ENCODE assay signal across 22 cellular contexts in the genomic region with DNA sequence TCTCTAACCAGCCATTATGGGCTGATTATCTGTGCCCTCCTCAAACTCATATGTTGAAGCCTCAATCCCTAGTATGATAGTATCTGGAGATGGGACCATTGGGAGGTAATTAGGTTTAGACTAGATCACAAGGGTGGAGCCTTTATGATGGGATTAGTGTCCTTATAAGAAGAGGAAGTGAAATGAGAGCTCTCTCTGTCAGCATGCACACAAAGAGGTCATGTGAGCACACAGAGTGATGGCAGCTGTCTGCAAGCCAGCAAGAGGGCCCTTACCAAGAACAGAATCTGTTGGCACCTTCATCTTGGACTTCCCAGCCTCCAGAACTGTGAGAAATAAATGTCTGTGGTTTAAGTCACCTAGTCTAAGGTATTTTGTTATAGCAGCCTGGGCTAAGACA.
A peak's percentile ranks its signal among the peaks of the same experiment; 100 is the strongest.
DNase-seq lines count a peak whose midpoint lies in the region; ATAC-seq and TF ChIP-seq lines count a peak whose summit lies in the region.
"Had no signal": no experiment of that assay in that cellular context is flagged by ENCODE, and none has a peak within 500 bp of the region (broad histone marks: within the 10 kb centered on the region; RNA-seq: fewer than 3 reads in every experiment).

No MANE protein-coding gene starts in this region.

- H3K9ac ChIP-seq in SU-DHL-6 (ENCODE audit: low read length) (no peak overlapping the region), H9 (ENCODE audit: extremely low read depth, insufficient read length, low read length) (no peak overlapping the region)
- H3K9ac ChIP-seq: KMS-11 had no signal

- no peak overlapping the region for H2BK5ac ChIP-seq in H9 (ENCODE audit: insufficient read length, low read length)

- no peak for TF ChIP-seq POLR2A in prostate gland (IDR thresholded peaks at IDR 0.05)

- H3K56ac ChIP-seq in H9 (ENCODE audit: insufficient read length, low read depth, low read length), result no peak overlapping the region

- CTCF ChIA-PET in activated CD4-positive, alpha-beta memory T cell treated with anti-CD3 and anti-CD28 coated beads for 36 hours (lab: Charles Lee), result no interaction called here

- no peak overlapping the region for H3K14ac ChIP-seq in H9 (ENCODE audit: insufficient read depth, low read length)

- no peak overlapping the region for H3K27ac ChIP-seq in SU-DHL-6 (ENCODE audit: low read depth, low read length)
- no peak overlapping the region for H3K27ac ChIP-seq in prostate gland
- H3K27ac ChIP-seq in H9 (ENCODE audit: insufficient read length, low read depth, low read length), result no peak overlapping the region
- H3K27ac ChIP-seq: cardiac muscle cell, KMS-11, right atrium auricular region, thoracic aorta had no signal

- H4K20me1 ChIP-seq in SU-DHL-6 (ENCODE audit: low read depth, low read length) (no peaks in the 10 kb centered on the region), H9 (ENCODE audit: control insufficient read depth, insufficient read depth, insufficient read length) (no peaks in the 10 kb centered on the region)

- no peaks in the 10 kb centered on the region for H3K79me1 ChIP-seq in H9 (ENCODE audit: insufficient read depth, low read depth, low read length, poor library complexity, severe bottlenecking)

- no peaks in the 10 kb centered on the region for H3K27me3 Mint-ChIP-seq in H9 (ENCODE audit: low read depth)
- H3K27me3 Mint-ChIP-seq in activated CD4-positive, alpha-beta memory T cell treated with anti-CD3 and anti-CD28 coated beads for 36 hours, result no peaks in the 10 kb centered on the region
- H3K27me3 Mint-ChIP-seq: effector memory CD8-positive, alpha-beta T cell had no signal

- no peak overlapping the region for H2AFZ ChIP-seq in SU-DHL-6 (ENCODE audit: low read depth, low read length, severe bottlenecking)
- H2AFZ ChIP-seq in H9 (ENCODE audit: low read length), result no peak overlapping the region

- no peak overlapping the region for H2BK20ac ChIP-seq in H9 (ENCODE audit: low read depth, low read length, poor library complexity, severe bottlenecking)

- no peaks in the 10 kb centered on the region for H3K27me3 ChIP-seq in SU-DHL-6 (ENCODE audit: low read length)
- H3K27me3 ChIP-seq in prostate gland (replicated peaks; ENCODE audit: insufficient read depth), result no peaks in the 10 kb centered on the region
- H3K27me3 ChIP-seq in H9 (ENCODE audit: insufficient read depth, low read length), result no peaks in the 10 kb centered on the region
- H3K27me3 ChIP-seq: cardiac muscle cell, right atrium auricular region had no signal

- ATAC-seq in GM18502 (IDR thresholded peaks at IDR 0.05; ENCODE audit: poor library complexity, unreplicated experiment) (peak; percentile 72), HG02885 (IDR thresholded peaks at IDR 0.05; ENCODE audit: poor library complexity, unreplicated experiment) (peak; percentile 63)
- ATAC-seq: effector memory CD8-positive, alpha-beta T cell had no signal

- no peak overlapping the region for H3K4me3 Mint-ChIP-seq in H9
- no peak overlapping the region for H3K4me3 Mint-ChIP-seq in activated CD4-positive, alpha-beta memory T cell treated with anti-CD3 and anti-CD28 coated beads for 36 hours
- H3K4me3 Mint-ChIP-seq: effector memory CD8-positive, alpha-beta T cell; neural crest cell; T-helper 1 cell treated with Interleukin-12 subunit alpha and Interleukin-12 subunit beta and Interleukin-4 antibody, amounts not matched to agents 30 μg/mL and 1 μg/mL, for 36 hours had no signal

- DNase-seq in NAMALWA (ENCODE audit: low spot score) (peak; percentile 46), prostate gland (ENCODE audit: low spot score) (no peak), H9 (no peak), HT-29 (ENCODE audit: low spot score) (no peak)
- DNase-seq in activated CD4-positive, alpha-beta memory T cell treated with anti-CD3 and anti-CD28 coated beads for 36 hours, result no peak
- DNase-seq: activated CD4-positive, alpha-beta T cell treated with anti-CD3 and anti-CD28 coated beads for 48 hours; activated T-cell treated with anti-CD3 and anti-CD28 coated beads, Interleukin-2, amount 50 U/mL, for 48 hours; Calu3; effector memory CD8-positive, alpha-beta T cell; NCI-H2107; stimulated activated CD4-positive, alpha-beta T cell treated with anti-CD3 and anti-CD28 coated beads, Interleukin-2, amount 100 ng/mL, for 24 hours; stimulated activated CD8-positive, alpha-beta memory T cell treated with anti-CD3 and anti-CD28 coated beads, Interleukin-4, amount 100 ng/mL, for 48 hours had no signal

- H3K23ac ChIP-seq in H9 (ENCODE audit: insufficient read length, low read depth, low read length), result no peak overlapping the region

- no peak overlapping the region for H4K5ac ChIP-seq in H9 (ENCODE audit: insufficient read length, low read depth, low read length)

- no peak overlapping the region for H3T11ph ChIP-seq in H9 (ENCODE audit: low read length)

- intact Hi-C loops in prostate gland (cut with DNase I), result no loop called here
- intact Hi-C loops in activated CD4-positive, alpha-beta memory T cell treated with anti-CD3 and anti-CD28 coated beads for 36 hours (cut with micrococcal nuclease), result no loop called here

- H3K23me2 ChIP-seq in H9 (ENCODE audit: insufficient read length, low read depth, low read length, poor library complexity, severe bottlenecking), result no peaks in the 10 kb centered on the region

- H4K8ac ChIP-seq in H9 (replicated peaks; ENCODE audit: insufficient read length, low read depth, low read length), result no peak overlapping the region

- H3K9me3 ChIP-seq in SU-DHL-6 (ENCODE audit: insufficient read depth, low read length) (no peaks in the 10 kb centered on the region), prostate gland (no peaks in the 10 kb centered on the region), H9 (ENCODE audit: control insufficient read depth, low read depth, low read length) (no peaks in the 10 kb centered on the region)
- H3K9me3 ChIP-seq: right atrium auricular region, thoracic aorta had no signal

- H4K91ac ChIP-seq in H9 (ENCODE audit: insufficient read length, low read depth, low read length), result no peak overlapping the region

- H2BK120ac ChIP-seq in H9 (ENCODE audit: low read depth, low read length, poor library complexity, severe bottlenecking), result no peak overlapping the region

- H3K4me2 ChIP-seq in SU-DHL-6 (ENCODE audit: low read depth, low read length, poor library complexity, severe bottlenecking), result peak overlapping the region; percentile 27
- H3K4me2 ChIP-seq in H9 (ENCODE audit: insufficient read depth, insufficient read length, low read length), result no peak overlapping the region
- H3K4me2 ChIP-seq: KMS-11 had no signal

- H2AK5ac ChIP-seq in H9 (ENCODE audit: insufficient read length, low read length), result no peak overlapping the region

- no peak overlapping the region for H2BK15ac ChIP-seq in H9 (ENCODE audit: low read depth, low read length)

- POLR2A ChIA-PET in activated CD4-positive, alpha-beta memory T cell treated with anti-CD3 and anti-CD28 coated beads for 36 hours (lab: Charles Lee), result no interaction called here

- no peak overlapping the region for H3K18ac ChIP-seq in H9 (ENCODE audit: insufficient read length, low read depth, low read length)

- H3K9me2 ChIP-seq in SU-DHL-6 (replicated peaks; ENCODE audit: insufficient read depth, low read length), result no peaks in the 10 kb centered on the region

- H3K4ac ChIP-seq in H9 (ENCODE audit: low read depth, low read length), result no peak overlapping the region

- H3K4me1 Mint-ChIP-seq in H9, result no peaks in the 10 kb centered on the region
- no peaks in the 10 kb centered on the region for H3K4me1 Mint-ChIP-seq in activated CD4-positive, alpha-beta memory T cell treated with anti-CD3 and anti-CD28 coated beads for 36 hours (ENCODE audit: low read depth)
- H3K4me1 Mint-ChIP-seq: neural crest cell had no signal

- no peaks in the 10 kb centered on the region for H3K36me3 Mint-ChIP-seq in H9 (ENCODE audit: insufficient read depth in 1 of 3, low read depth in 3 of 3)
- no peaks in the 10 kb centered on the region for H3K36me3 Mint-ChIP-seq in activated CD4-positive, alpha-beta memory T cell treated with anti-CD3 and anti-CD28 coated beads for 36 hours

- H3K36me3 ChIP-seq in SU-DHL-6 (ENCODE audit: low read length) (no peaks in the 10 kb centered on the region), prostate gland (no peaks in the 10 kb centered on the region)
- H3K36me3 ChIP-seq: cardiac muscle cell, right atrium auricular region, thoracic aorta had no signal

- H3K9me3 Mint-ChIP-seq in H9, result peaks cover 0 to 3% of the 10 kb centered on the region in 2 experiments; a peak in 1 of 5 replicates
- no peaks in the 10 kb centered on the region for H3K9me3 Mint-ChIP-seq in activated CD4-positive, alpha-beta memory T cell treated with anti-CD3 and anti-CD28 coated beads for 36 hours
- H3K9me3 Mint-ChIP-seq: effector memory CD8-positive, alpha-beta T cell; neural crest cell; T-helper 1 cell treated with Interleukin-12 subunit alpha and Interleukin-12 subunit beta and Interleukin-4 antibody, amounts not matched to agents 30 μg/mL and 1 μg/mL, for 36 hours had no signal

- H2BK12ac ChIP-seq in H9 (ENCODE audit: insufficient read length, low read depth, low read length), result no peak overlapping the region

- H3K79me2 ChIP-seq in SU-DHL-6 (ENCODE audit: insufficient read depth, low read length) (no peaks in the 10 kb centered on the region), H9 (ENCODE audit: insufficient read depth, low read length) (no peaks in the 10 kb centered on the region)

- TF ChIP-seq CTCF in SU-DHL-6 (IDR thresholded peaks at IDR 0.05; ENCODE audit: insufficient read depth, low read length, poor library complexity, severe bottlenecking) (no peak), prostate gland (IDR thresholded peaks at IDR 0.05) (no peak), H9 (conservative IDR thresholded peaks at IDR 0.05) (no peak)

- H3K27ac Mint-ChIP-seq in H9, result no peak overlapping the region
- no peak overlapping the region for H3K27ac Mint-ChIP-seq in activated CD4-positive, alpha-beta memory T cell treated with anti-CD3 and anti-CD28 coated beads for 36 hours
- H3K27ac Mint-ChIP-seq: effector memory CD8-positive, alpha-beta T cell; T-helper 1 cell treated with Interleukin-12 subunit alpha and Interleukin-12 subunit beta and Interleukin-4 antibody, amounts not matched to agents 30 μg/mL and 1 μg/mL, for 36 hours had no signal

- no peaks in the 10 kb centered on the region for H3F3A ChIP-seq in SU-DHL-6 (ENCODE audit: insufficient read depth)

- H3K4me1 ChIP-seq in prostate gland (replicated peaks) (no peaks in the 10 kb centered on the region), H9 (ENCODE audit: insufficient read depth, low read length) (no peaks in the 10 kb centered on the region)
- H3K4me1 ChIP-seq: right atrium auricular region had no signal

- no peak overlapping the region for H3K4me3 ChIP-seq in SU-DHL-6 (ENCODE audit: insufficient read depth, low read length, poor library complexity, severe bottlenecking)
- no peak overlapping the region for H3K4me3 ChIP-seq in prostate gland
- H3K4me3 ChIP-seq: cardiac muscle cell, lung, right atrium auricular region, thoracic aorta had no signal
